Comparison of ENCODE assay signal across 8 cellular contexts in genomic region chr17:7021993-7022778, GRCh38. TPM values are rescaled to one million over a fixed set of nuclear protein-coding genes. Genes with fewer than 3 reads are reported as not detected.
DNase-seq lines count a peak whose midpoint lies in the region; ATAC-seq and TF ChIP-seq lines count a peak whose summit lies in the region.

No MANE protein-coding gene starts in this region.

- TF ChIP-seq EP300 in esophagus muscularis mucosa (IDR thresholded peaks at IDR 0.05), result no peak

- peak; percentile 73 for ATAC-seq in GM18511 (IDR thresholded peaks at IDR 0.05; ENCODE audit: unreplicated experiment)
- ATAC-seq in HG03432 (IDR thresholded peaks at IDR 0.05; ENCODE audit: unreplicated experiment), result peak; percentile 74
- ATAC-seq in stimulated activated naive CD8-positive, alpha-beta T cell treated with anti-CD3 and anti-CD28 coated beads, Interleukin-15, Interleukin-2, amounts not matched to agents 100 U/mL and 50 U/mL, for 24 hours, result peak; percentile 82

- CTCF ChIA-PET in AG04449 (lab: Yijun Ruan, JAX), result interaction anchor here (0.6 to 8.5 kb wide), 43 partner anchors 7 to 408 kb away, joined by 3 to 145 read pairs (median 6); partner anchors contain the start of genes C17orf100, MED31, RNASEK and SLC16A13

- POLR2A ChIA-PET in AG04449 (lab: Yijun Ruan, JAX), result no interaction called here

- peaks cover 0 to 35% (median 17%) of the 10 kb centered on the region in 4 donors for H3K27me3 ChIP-seq in esophagus muscularis mucosa

- H3K4me3 ChIP-seq in AG04449 (ENCODE audit: low read depth, low read length) (peak overlapping the region; percentile 44), esophagus muscularis mucosa (peak overlapping the region; percentile 34 to 54 (median 40))

- no peak for DNase-seq in AG04449 (ENCODE audit: low read depth, low spot score)
- DNase-seq in NOMO-1 treated with dmso at 0.1 percent for 144 hours (lab: John Stamatoyannopoulos, UW; ENCODE audit: unreplicated experiment), result peak; percentile 57
- peak; percentile 85 for DNase-seq in activated T-cell treated with anti-CD3 and anti-CD28 coated beads, Interleukin-2, amount 50 U/mL, for 1 hour
- DNase-seq in esophagus muscularis mucosa (ENCODE audit: extremely low spot score), result peak; percentile 94
- DNase-seq in myocyte (ENCODE audit: low read depth), result peak; percentile 72
- peak; percentile 89 for DNase-seq in stimulated activated naive CD8-positive, alpha-beta T cell treated with anti-CD3 and anti-CD28 coated beads, Interleukin-15, Interleukin-2, amounts not matched to agents 100 U/mL and 50 U/mL, for 24 hours

- H3K4me1 ChIP-seq in esophagus muscularis mucosa, result peaks cover 54 to 73% (median 66%) of the 10 kb centered on the region in 4 donors

- H3K9me3 ChIP-seq in esophagus muscularis mucosa, result no peaks in the 10 kb centered on the region

- H3K36me3 ChIP-seq in esophagus muscularis mucosa, result peaks cover 0 to 23% (median 3%) of the 10 kb centered on the region in 4 donors

- 3% methylated on average over 22 of the region's 53 CpGs for WGBS in esophagus muscularis mucosa

- TF ChIP-seq CTCF in AG04449 (IDR thresholded peaks at IDR 0.05; ENCODE audit: insufficient read depth, low read length, missing control alignments) (peak; percentile 98), esophagus muscularis mucosa (IDR thresholded peaks at IDR 0.05) (peak; percentile 92 to 100 (median 93))

- peak overlapping the region; percentile 58 to 80 (median 74) for H3K27ac ChIP-seq in esophagus muscularis mucosa (replicated peaks in 1 of 4)

- intact Hi-C loops in esophagus muscularis mucosa (cut with DNase I), result loop anchor here (5.0 kb wide), 1 partner anchor 110 kb away; no protein-coding TSS in a partner anchor

- TF ChIP-seq POLR2A in esophagus muscularis mucosa (IDR thresholded peaks at IDR 0.05; ENCODE audit: low read depth), result no peak

RNA-seq across cellular contexts. Expression of gene BCL6B, which starts 0.7 kb away (rescaled TPM):
- total RNA-seq in esophagus muscularis mucosa (1 to 10 TPM in 3 of 4 donors, under 1 TPM in 1; 0.83 to 5.0 (median 3.2) TPM), myocyte (not detected in 2 replicates)
- polyA plus RNA-seq in myocyte (2012), result not detected

RNA-seq across cellular contexts. Expression of gene RNASEK, which starts 9.8 kb away (rescaled TPM):
- total RNA-seq in esophagus muscularis mucosa (100 to 1,000 TPM in 3 of 4 donors, 10 to 100 TPM in 1; 84.7 to 204 (median 172) TPM), myocyte (205 and 259 TPM in 2 replicates)
- polyA plus RNA-seq in myocyte (2012), result 550 TPM

RNA-seq across cellular contexts. Expression of gene SLC16A13, which starts 13.6 kb away (rescaled TPM):
- 1 to 10 TPM in 1 of 4 donors, under 1 TPM in 3; 0.19 to 1.2 (median 0.65) TPM for total RNA-seq in esophagus muscularis mucosa
- total RNA-seq in myocyte, result 0.10 and 0.75 TPM in 2 replicates
- polyA plus RNA-seq in myocyte (2012), result 2.6 TPM

RNA-seq across cellular contexts. Expression of gene SLC16A11, which starts 21.7 kb away (rescaled TPM):
- under 1 TPM in 3 of 4 donors, not detected in 1; 0.17 to 0.99 (median 0.26) TPM for total RNA-seq in esophagus muscularis mucosa
- 0.78 TPM in 1 of 2 replicates, not detected in the other for total RNA-seq in myocyte
- polyA plus RNA-seq in myocyte (2012), result 0.16 TPM

RNA-seq across cellular contexts. Expression of gene ALOX12, which starts 26.3 kb away (rescaled TPM):
- total RNA-seq in esophagus muscularis mucosa (under 1 TPM in 1 of 4 donors, not detected in 3; 0.17 TPM), myocyte (not detected in 2 replicates)
- polyA plus RNA-seq in myocyte (2012), result 0.62 TPM
